Comparison of ENCODE assay signal across 2 cellular contexts in the genomic region with DNA sequence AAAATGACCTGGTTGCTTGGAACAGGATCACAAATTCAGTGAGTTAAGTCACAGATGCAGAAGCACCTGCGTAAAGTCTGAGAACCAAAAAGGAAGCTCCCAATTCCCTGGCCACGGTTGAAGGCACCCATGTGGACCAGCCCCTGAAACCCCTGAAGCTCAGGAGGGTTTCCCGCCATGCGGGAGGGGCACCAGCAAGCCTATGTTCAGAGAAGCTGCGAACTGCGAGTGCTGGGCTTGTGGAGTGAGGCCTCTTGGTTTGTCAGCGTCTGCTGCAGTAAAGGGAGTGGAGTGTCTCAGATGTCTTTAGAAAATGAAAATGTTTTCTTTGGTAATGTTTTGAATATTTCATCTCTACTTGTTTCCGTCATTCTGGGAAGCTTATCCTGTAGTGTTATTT.
A peak's percentile ranks its signal among the peaks of the same experiment; 100 is the strongest.
TF ChIP-seq lines count a peak whose summit lies in the region.

No MANE protein-coding gene starts in this region.

TF ChIP-seq in GM12878, 131 proteins besides CTCF, POLR2A, EP300 and RAD21:
- no peak for TF ChIP-seq WRNIP1 (IDR thresholded peaks at IDR 0.05; ENCODE audit: borderline replicate concordance, low read depth, low read length)
- TF ChIP-seq JUNB (IDR thresholded peaks at IDR 0.05), result peak; percentile 30; the same call in 1 of the 2 replicates
- TF ChIP-seq POLR2AphosphoS5 (IDR thresholded peaks at IDR 0.05; ENCODE audit: low read length), result no peak
- no peak for TF ChIP-seq MXI1 (IDR thresholded peaks at IDR 0.05; ENCODE audit: low read depth, low read length)
- TF ChIP-seq ETV6 (conservative IDR thresholded peaks at IDR 0.05 in 1 of 2, IDR thresholded peaks at IDR 0.05 in 1 of 2; ENCODE audit: borderline replicate concordance in 1 of 2, low read depth in 1 of 2), result peak in 1 of 2 experiments; percentile 60; a peak in 1 of 4 replicates

TF ChIP-seq in SK-N-SH, 30 proteins besides CTCF, POLR2A, EP300 and RAD21:
- TF ChIP-seq RCOR1 (IDR thresholded peaks at IDR 0.05; ENCODE audit: low read length) (no peak), NRF1 (IDR thresholded peaks at IDR 0.05; ENCODE audit: low read depth, low read length) (no peak), TEAD4 (IDR thresholded peaks at IDR 0.05; ENCODE audit: borderline replicate concordance, insufficient read depth) (no peak), FOXM1 (IDR thresholded peaks at IDR 0.05; ENCODE audit: low read depth) (no peak), RXRA (IDR thresholded peaks at IDR 0.05; ENCODE audit: borderline replicate concordance, low read depth) (no peak), GATA2 (CRISPR knock-in tag; IDR thresholded peaks at IDR 0.05) (no peak), FOSL2 (IDR thresholded peaks at IDR 0.05; ENCODE audit: borderline replicate concordance, low read depth) (no peak), SIN3A (IDR thresholded peaks at IDR 0.05; ENCODE audit: borderline replicate concordance, low read depth, low read length) (no peak), NFIC (IDR thresholded peaks at IDR 0.05; ENCODE audit: borderline replicate concordance) (no peak), SMC3 (IDR thresholded peaks at IDR 0.05; ENCODE audit: low read depth, low read length) (no peak)
- TF ChIP-seq, protein P1, sequence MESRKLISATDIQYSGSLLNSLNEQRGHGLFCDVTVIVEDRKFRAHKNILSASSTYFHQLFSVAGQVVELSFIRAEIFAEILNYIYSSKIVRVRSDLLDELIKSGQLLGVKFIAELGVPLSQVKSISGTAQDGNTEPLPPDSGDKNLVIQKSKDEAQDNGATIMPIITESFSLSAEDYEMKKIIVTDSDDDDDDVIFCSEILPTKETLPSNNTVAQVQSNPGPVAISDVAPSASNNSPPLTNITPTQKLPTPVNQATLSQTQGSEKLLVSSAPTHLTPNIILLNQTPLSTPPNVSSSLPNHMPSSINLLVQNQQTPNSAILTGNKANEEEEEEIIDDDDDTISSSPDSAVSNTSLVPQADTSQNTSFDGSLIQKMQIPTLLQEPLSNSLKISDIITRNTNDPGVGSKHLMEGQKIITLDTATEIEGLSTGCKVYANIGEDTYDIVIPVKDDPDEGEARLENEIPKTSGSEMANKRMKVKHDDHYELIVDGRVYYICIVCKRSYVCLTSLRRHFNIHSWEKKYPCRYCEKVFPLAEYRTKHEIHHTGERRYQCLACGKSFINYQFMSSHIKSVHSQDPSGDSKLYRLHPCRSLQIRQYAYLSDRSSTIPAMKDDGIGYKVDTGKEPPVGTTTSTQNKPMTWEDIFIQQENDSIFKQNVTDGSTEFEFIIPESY (IDR thresholded peaks at IDR 0.05; ENCODE audit: borderline replicate concordance, low read depth), result no peak
- TF ChIP-seq, protein P2, sequence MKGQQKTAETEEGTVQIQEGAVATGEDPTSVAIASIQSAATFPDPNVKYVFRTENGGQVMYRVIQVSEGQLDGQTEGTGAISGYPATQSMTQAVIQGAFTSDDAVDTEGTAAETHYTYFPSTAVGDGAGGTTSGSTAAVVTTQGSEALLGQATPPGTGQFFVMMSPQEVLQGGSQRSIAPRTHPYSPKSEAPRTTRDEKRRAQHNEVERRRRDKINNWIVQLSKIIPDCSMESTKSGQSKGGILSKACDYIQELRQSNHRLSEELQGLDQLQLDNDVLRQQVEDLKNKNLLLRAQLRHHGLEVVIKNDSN (IDR thresholded peaks at IDR 0.05; ENCODE audit: borderline replicate concordance, low read depth), result no peak
TF ChIP-seq in SK-N-SH: peak in this region for 0.
